7 cellular contexts compared by ENCODE assay signal in genomic region chr17:1490643-1491405, GRCh38. TPM values are rescaled to one million over a fixed set of nuclear protein-coding genes. Genes with fewer than 3 reads are reported as not detected.
DNase-seq lines count a peak whose midpoint lies in the region; ATAC-seq and TF ChIP-seq lines count a peak whose summit lies in the region.

No MANE protein-coding gene starts in this region.

- DNase-seq in NCI-H774 (lab: John Stamatoyannopoulos, UW) (peak; percentile 1), activated T-cell treated with anti-CD3 and anti-CD28 coated beads for 1 hour (ENCODE audit: low read depth) (peak; percentile 54), epithelial cell of proximal tubule (ENCODE audit: low read depth) (no peak), myocyte (ENCODE audit: low read depth) (peak; percentile 68)

- peak; percentile 41 for TF ChIP-seq POLR2A in GM18526 (IDR thresholded peaks at IDR 0.05; ENCODE audit: extremely low read depth, insufficient read length)

- no peak for TF ChIP-seq CTCF in epithelial cell of proximal tubule (conservative IDR thresholded peaks at IDR 0.05; ENCODE audit: low read depth, low read length)

- ATAC-seq in HG03025 (IDR thresholded peaks at IDR 0.05; ENCODE audit: low FRiP score, unreplicated experiment) = peak; percentile 29

- peak overlapping the region; percentile 17 for H3K27ac ChIP-seq in temporal lobe (ENCODE audit: low read depth, low read length)

- peak overlapping the region; percentile 89 for H3K4me3 ChIP-seq in epithelial cell of proximal tubule (ENCODE audit: low read depth, low read length)

RNA-seq across cellular contexts. Expression of gene MYO1C, which starts 1.7 kb away (rescaled TPM):
- 94.7 and 120 TPM in 2 replicates for total RNA-seq in epithelial cell of proximal tubule
- 122 and 125 TPM in 2 replicates for total RNA-seq in myocyte
- polyA plus RNA-seq in myocyte (2012) = 220 TPM
- 8.9 TPM for total RNA-seq in temporal lobe

RNA-seq across cellular contexts. Expression of gene INPP5K, which starts 25.6 kb away (rescaled TPM):
- 10.7 and 27.3 TPM in 2 replicates for total RNA-seq in epithelial cell of proximal tubule
- 47.2 and 71.4 TPM in 2 replicates for total RNA-seq in myocyte
- polyA plus RNA-seq in myocyte (2012) = 57.7 TPM
- total RNA-seq in temporal lobe = 54.8 TPM

RNA-seq across cellular contexts. Expression of gene CRK, which starts 34.8 kb away (rescaled TPM):
- 57.1 and 82.8 TPM in 2 replicates for total RNA-seq in epithelial cell of proximal tubule
- total RNA-seq in myocyte = 47.6 and 51.9 TPM in 2 replicates
- 39.9 TPM for polyA plus RNA-seq in myocyte (2012)
- 98.6 TPM for total RNA-seq in temporal lobe
